11 cellular contexts compared by ENCODE assay signal in genomic region chr15:31275331-31276262, GRCh38. TPM values are rescaled to one million over a fixed set of nuclear protein-coding genes. Genes with fewer than 3 reads are reported as not detected.
DNase-seq lines count a peak whose midpoint lies in the region; FAIRE-seq and TF ChIP-seq lines count a peak whose summit lies in the region.
"Had no signal": no experiment of that assay in that cellular context is flagged by ENCODE, and none has a peak within 500 bp of the region (broad histone marks: within the 10 kb centered on the region; RNA-seq: fewer than 3 reads in every experiment).

No MANE protein-coding gene starts in this region.

- H3K4me3 ChIP-seq in suprapubic skin (no peak overlapping the region), foreskin fibroblast (ENCODE audit: low read depth in 1 of 2, low read length in 2 of 2) (no peak overlapping the region), small intestine (ENCODE audit: low read depth in 1 of 2, low read length in 2 of 2) (no peak overlapping the region)
- H3K4me3 ChIP-seq: ascending aorta, upper lobe of left lung had no signal

- no peaks in the 10 kb centered on the region for H3K27me3 ChIP-seq in suprapubic skin
- no peaks in the 10 kb centered on the region for H3K27me3 ChIP-seq in small intestine (ENCODE audit: control insufficient read depth in 2 of 2, insufficient read depth in 2 of 2, low read length in 2 of 2)
- H3K27me3 ChIP-seq: ascending aorta, upper lobe of left lung had no signal

- H3K9me3 ChIP-seq in suprapubic skin (no peaks in the 10 kb centered on the region), small intestine (ENCODE audit: control insufficient read depth, low read depth) (no peaks in the 10 kb centered on the region)
- H3K9me3 ChIP-seq: ascending aorta, upper lobe of left lung had no signal

- TF ChIP-seq CTCF in suprapubic skin (IDR thresholded peaks at IDR 0.05) = no peak
- no peak for TF ChIP-seq CTCF in foreskin fibroblast (IDR thresholded peaks at IDR 0.05; ENCODE audit: low read depth, low read length)

- no peak for FAIRE-seq in small intestine (lab: Jason Lieb, UNC)

- no peak overlapping the region for H3K27ac ChIP-seq in suprapubic skin
- no peak overlapping the region for H3K27ac ChIP-seq in small intestine (ENCODE audit: low read depth in 1 of 2, low read length in 1 of 2)
- H3K27ac ChIP-seq: ascending aorta, upper lobe of left lung had no signal

- peak; percentile 56 for DNase-seq in activated effector memory CD4-positive, alpha-beta T cell treated with anti-CD3 and anti-CD28 coated beads, Interleukin-2, amount 50 U/mL, for 16 hours
- no peak for DNase-seq in activated effector memory CD4-positive, alpha-beta T cell treated with Interleukin-2 at 50 U/mL for 16 hours
- DNase-seq in activated CD8-positive, alpha-beta memory T cell treated with anti-CD3 and anti-CD28 coated beads, Interleukin-2, amount 50 U/mL, for 48 hours = peak; percentile 40
- peak; percentile 26 for DNase-seq in mesenteric fat pad (ENCODE audit: low spot score)
- peak; percentile 54 to 77 for DNase-seq in suprapubic skin (ENCODE audit: low spot score in 2 of 2)
- DNase-seq in foreskin fibroblast = no peak
- DNase-seq in small intestine = no peak
- no peak for DNase-seq in COLO668 (lab: John Stamatoyannopoulos, UW; ENCODE audit: unreplicated experiment)
- DNase-seq: DMS79 treated with DMSO at 0.1 percent for 48 hours, upper lobe of left lung had no signal

- H3K36me3 ChIP-seq in suprapubic skin (no peaks in the 10 kb centered on the region), small intestine (ENCODE audit: control insufficient read depth in 2 of 2, insufficient read depth in 2 of 2, low read length in 2 of 2) (no peaks in the 10 kb centered on the region)
- H3K36me3 ChIP-seq: ascending aorta, upper lobe of left lung had no signal

- TF ChIP-seq POLR2A in suprapubic skin (IDR thresholded peaks at IDR 0.05) = no peak

- WGBS in suprapubic skin = 91% methylated on average over 15 of the region's 17 CpGs
- 90 to 92% (median 91%) methylated on average over 17 of the region's 17 CpGs for WGBS in small intestine, 3 donors

- TF ChIP-seq EP300 in suprapubic skin (IDR thresholded peaks at IDR 0.05) = no peak

- peaks cover 21% of the 10 kb centered on the region for H3K4me1 ChIP-seq in suprapubic skin
- H3K4me1 ChIP-seq in small intestine (ENCODE audit: control insufficient read depth in 2 of 2, insufficient read depth in 1 of 2, low read depth in 1 of 2, low read length in 1 of 2) = no peaks in the 10 kb centered on the region
- H3K4me1 ChIP-seq: ascending aorta had no signal

RNA-seq across cellular contexts. Expression of gene KLF13, which starts 51.0 kb away (rescaled TPM):
- 41.8 TPM for total RNA-seq in mesenteric fat pad
- 100 to 1,000 TPM; 141 to 162 (median 145) TPM for total RNA-seq in suprapubic skin
- polyA plus RNA-seq in small intestine = 10 to 100 TPM; 50.6 to 61.3 (median 51.9) TPM

Comparison
In these comparisons a context has a peak if more than half of its experiments do, and no peak if none do; other contexts are left out.
1. DNase-seq: peak in activated effector memory CD4-positive, alpha-beta T cell treated with anti-CD3 and anti-CD28 coated beads, Interleukin-2, amount 50 U/mL, for 16 hours (single experiment), activated CD8-positive, alpha-beta memory T cell treated with anti-CD3 and anti-CD28 coated beads, Interleukin-2, amount 50 U/mL, for 48 hours (single experiment), mesenteric fat pad (single experiment) and suprapubic skin (2 of 2); none in activated effector memory CD4-positive, alpha-beta T cell treated with Interleukin-2 at 50 U/mL for 16 hours (single experiment), foreskin fibroblast (0 of 2), small intestine (single experiment) and COLO668 (single experiment).